18 cellular contexts compared by ENCODE assay signal in genomic region chr1:118275716-118276115, GRCh38.
DNase-seq lines count a peak whose midpoint lies in the region; ATAC-seq and TF ChIP-seq lines count a peak whose summit lies in the region.
"Had no signal": no experiment of that assay in that cellular context is flagged by ENCODE, and none has a peak within 500 bp of the region (broad histone marks: within the 10 kb centered on the region; RNA-seq: fewer than 3 reads in every experiment).

No MANE protein-coding gene starts in this region.

- intact Hi-C loops in posterior cingulate gyrus (cut with DNase I) = no loop called here

- no peaks in the 10 kb centered on the region for H3K36me3 ChIP-seq in HEK293 (ENCODE audit: control insufficient read depth in 2 of 2, insufficient read depth in 1 of 2, low read length in 2 of 2)
- no peaks in the 10 kb centered on the region for H3K36me3 ChIP-seq in SJCRH30

- no peaks in the 10 kb centered on the region for H3K27me3 Mint-ChIP-seq in activated CD8-positive, alpha-beta T cell treated with anti-CD3 and anti-CD28 coated beads, Interleukin-2, amount 10 ng/mL, durations not matched to agents 7 days and 5 days (ENCODE audit: low read depth)

- no peak overlapping the region for H3K27ac Mint-ChIP-seq in activated CD8-positive, alpha-beta T cell treated with anti-CD3 and anti-CD28 coated beads, Interleukin-2, amount 10 ng/mL, durations not matched to agents 7 days and 5 days

- H3K4me3 Mint-ChIP-seq in activated CD8-positive, alpha-beta T cell treated with anti-CD3 and anti-CD28 coated beads, Interleukin-2, amount 10 ng/mL, durations not matched to agents 7 days and 5 days = no peak overlapping the region

- H3K27me3 ChIP-seq in SJCRH30 = no peaks in the 10 kb centered on the region
- H3K27me3 ChIP-seq in foreskin keratinocyte = no peaks in the 10 kb centered on the region

- no peaks in the 10 kb centered on the region for H3K36me3 Mint-ChIP-seq in activated CD8-positive, alpha-beta T cell treated with anti-CD3 and anti-CD28 coated beads, Interleukin-2, amount 10 ng/mL, durations not matched to agents 7 days and 5 days (ENCODE audit: low read depth)

- peak; percentile 28 for ATAC-seq in foreskin keratinocyte
- no peak for ATAC-seq in GM18867 (IDR thresholded peaks at IDR 0.05; ENCODE audit: unreplicated experiment)
- ATAC-seq in activated CD8-positive, alpha-beta T cell treated with anti-CD3 and anti-CD28 coated beads, Interleukin-2, amount 10 ng/mL, durations not matched to agents 7 days and 5 days = no peak
- ATAC-seq: Right ventricle myocardium inferior, SK-N-SH treated with all-trans-retinoic acid at 6 μM for 48 hours had no signal

- no peaks in the 10 kb centered on the region for H3K4me1 ChIP-seq in HEK293 (ENCODE audit: control insufficient read depth, insufficient read depth, low read length)
- H3K4me1 ChIP-seq in SJCRH30 = peaks cover 19% of the 10 kb centered on the region
- H3K4me1 ChIP-seq in foreskin keratinocyte = peaks cover 6% of the 10 kb centered on the region

- H3K9me3 ChIP-seq in HEK293 (ENCODE audit: control insufficient read depth, insufficient read depth, low read depth, low read length) (no peaks in the 10 kb centered on the region), SJCRH30 (replicated peaks) (peaks cover 9% of the 10 kb centered on the region)

- POLR2A ChIA-PET in HEK293 (lab: Yijun Ruan, JAX) = no interaction called here
- POLR2A ChIA-PET in activated CD8-positive, alpha-beta T cell treated with anti-CD3 and anti-CD28 coated beads, Interleukin-2, amount 10 ng/mL, durations not matched to agents 7 days and 5 days (lab: Charles Lee) = no interaction called here

- TF ChIP-seq CTCF in HEK293 (tag by site-specific recombination; IDR thresholded peaks at IDR 0.05) (no peak), foreskin keratinocyte (conservative IDR thresholded peaks at IDR 0.05) (no peak)

- H3K4me1 Mint-ChIP-seq in activated CD8-positive, alpha-beta T cell treated with anti-CD3 and anti-CD28 coated beads, Interleukin-2, amount 10 ng/mL, durations not matched to agents 7 days and 5 days (ENCODE audit: low read depth) = no peaks in the 10 kb centered on the region

- H3K4me3 ChIP-seq in HEK293 (ENCODE audit: low read depth, low read length) (no peak overlapping the region), SJCRH30 (no peak overlapping the region)
- H3K4me3 ChIP-seq: GM23248 had no signal

- peak; percentile 75 for DNase-seq in COLO829 (ENCODE audit: low spot score)
- peak; percentile 84 to 91 for DNase-seq in SJCRH30
- peak in 1 of 2 donors; percentile 16 for DNase-seq in foreskin keratinocyte
- no peak for DNase-seq in activated CD8-positive, alpha-beta T cell treated with anti-CD3 and anti-CD28 coated beads, Interleukin-2, amount 10 ng/mL, durations not matched to agents 7 days and 5 days
- DNase-seq in posterior cingulate gyrus = no peak
- DNase-seq in NCI-H187 (lab: John Stamatoyannopoulos, UW) = no peak
- DNase-seq: AML-193, DMS79, GM23248, Karpas-422, MM.1S, NCI-H1105 treated with DMSO at 0.1 percent for 48 hours, NCI-H1930, NCI-H774 had no signal

- CTCF ChIA-PET in HEK293 (lab: Yijun Ruan, JAX) = no interaction called here
- CTCF ChIA-PET in activated CD8-positive, alpha-beta T cell treated with anti-CD3 and anti-CD28 coated beads, Interleukin-2, amount 10 ng/mL, durations not matched to agents 7 days and 5 days (lab: Charles Lee) = no interaction called here

- H3K27ac ChIP-seq in HEK293 (ENCODE audit: extremely low read depth, low read depth, low read length) (no peak overlapping the region), SJCRH30 (peak overlapping the region; percentile 19; the same call in 1 of the 2 replicates), foreskin keratinocyte (no peak overlapping the region)
- H3K27ac ChIP-seq: GM23248 had no signal

- peaks cover 7% of the 10 kb centered on the region for H3K9me3 Mint-ChIP-seq in activated CD8-positive, alpha-beta T cell treated with anti-CD3 and anti-CD28 coated beads, Interleukin-2, amount 10 ng/mL, durations not matched to agents 7 days and 5 days (ENCODE audit: insufficient read depth)

TF ChIP-seq in HEK293, 187 proteins besides CTCF, POLR2A, EP300 and RAD21 (continues in another document):
- peak; percentile 11; the same call in 1 of the 2 replicates for TF ChIP-seq PRDM6 (tag by site-specific recombination; IDR thresholded peaks at IDR 0.05)
- no peak for TF ChIP-seq ZNF585B (tag by site-specific recombination; IDR thresholded peaks at IDR 0.05)
- TF ChIP-seq ZNF843 (tag by site-specific recombination; IDR thresholded peaks at IDR 0.05) = no peak
- peak; percentile 36; the same call in 1 of the 2 replicates for TF ChIP-seq ZIC2 (tag by site-specific recombination; IDR thresholded peaks at IDR 0.05)
- TF ChIP-seq ZNF140 (tag by site-specific recombination; IDR thresholded peaks at IDR 0.05) = no peak
- TF ChIP-seq ZNF664 (tag by site-specific recombination; IDR thresholded peaks at IDR 0.05) = no peak
- no peak for TF ChIP-seq ZFHX2 (tag by site-specific recombination; conservative IDR thresholded peaks at IDR 0.05)
- 0 out of 2 replicates have a peak, but pooled peaks have one; percentile 39 for TF ChIP-seq FEZF1 (tag by site-specific recombination; IDR thresholded peaks at IDR 0.05)
- no peak for TF ChIP-seq ZNF391 (tag by site-specific recombination; IDR thresholded peaks at IDR 0.05; ENCODE audit: borderline replicate concordance, low read depth)
- no peak for TF ChIP-seq ZSCAN23 (tag by site-specific recombination; IDR thresholded peaks at IDR 0.05)
- no peak for TF ChIP-seq ZNF558 (tag by site-specific recombination; IDR thresholded peaks at IDR 0.05)
- TF ChIP-seq ZNF169 (tag by site-specific recombination; IDR thresholded peaks at IDR 0.05) = no peak
- TF ChIP-seq ZFP69B (tag by site-specific recombination; IDR thresholded peaks at IDR 0.05) = no peak
- TF ChIP-seq ZNF670 (tag by site-specific recombination; IDR thresholded peaks at IDR 0.05; ENCODE audit: low read depth) = no peak
- TF ChIP-seq MEIS1 (CRISPR knock-in tag; IDR thresholded peaks at IDR 0.05; ENCODE audit: borderline replicate concordance) = 0 out of 2 replicates have a peak, but pooled peaks have one; percentile 37
- TF ChIP-seq HOXC10 (CRISPR knock-in tag; IDR thresholded peaks at IDR 0.05) = no peak
- TF ChIP-seq ZNF521 (tag by site-specific recombination; IDR thresholded peaks at IDR 0.05) = no peak
- no peak for TF ChIP-seq TSHZ1 (tag by site-specific recombination; IDR thresholded peaks at IDR 0.05; ENCODE audit: borderline replicate concordance)

Comparison
In these comparisons a context has a peak if more than half of its experiments do, and no peak if none do; other contexts are left out.
1. DNase-seq: peak in COLO829 (single experiment) and SJCRH30 (2 of 2); none in activated CD8-positive, alpha-beta T cell treated with anti-CD3 and anti-CD28 coated beads, Interleukin-2, amount 10 ng/mL, durations not matched to agents 7 days and 5 days (single experiment), posterior cingulate gyrus (0 of 10) and NCI-H187 (0 of 2).